ENCODE assay signal across 33 cellular contexts in genomic region chr21:42159560-42160110, GRCh38. TPM values are rescaled to one million over a fixed set of nuclear protein-coding genes. Genes with fewer than 3 reads are reported as not detected.
DNase-seq lines count a peak whose midpoint lies in the region; FAIRE-seq and TF ChIP-seq lines count a peak whose summit lies in the region.
"Had no signal": no experiment of that assay in that cellular context is flagged by ENCODE, and none has a peak within 500 bp of the region (broad histone marks: within the 10 kb centered on the region; RNA-seq: fewer than 3 reads in every experiment).

No MANE protein-coding gene starts in this region.

- no peak for FAIRE-seq in kidney (lab: Jason Lieb, UNC)
- FAIRE-seq: GM12891 had no signal

- no peak overlapping the region for H3K27ac Mint-ChIP-seq in activated T-cell treated with anti-CD3 and anti-CD28 coated beads, Interleukin-2, amount 50 U/mL, for 24 hours
- H3K27ac Mint-ChIP-seq: activated B cell treated with CpG ODN at 0.5 μM for 24 hours; stimulated activated naive B cell treated with anti-CD40 and anti-IgM and Interleukin-4, amounts not matched to agents 10 μg/mL and 1 μg/mL and 100 μg/mL, for 72 hours had no signal

- TF ChIP-seq CTCF in GM13976 (IDR thresholded peaks at IDR 0.05; ENCODE audit: borderline replicate concordance, control extremely low read depth, extremely low read depth, insufficient read depth, missing control alignments) (no peak), kidney (IDR thresholded peaks at IDR 0.05; ENCODE audit: borderline replicate concordance, extremely low read depth, insufficient read depth) (no peak), breast epithelium (IDR thresholded peaks at IDR 0.05) (no peak)

- H3K36me3 Mint-ChIP-seq in activated T-cell treated with anti-CD3 and anti-CD28 coated beads, Interleukin-2, amount 50 U/mL, for 24 hours (ENCODE audit: low read depth) = no peaks in the 10 kb centered on the region
- H3K36me3 Mint-ChIP-seq: stimulated activated naive B cell treated with anti-CD40 and anti-IgM and Interleukin-4, amounts not matched to agents 10 μg/mL and 1 μg/mL and 100 μg/mL, for 72 hours had no signal

- H3K27ac ChIP-seq in kidney (ENCODE audit: low read depth in 2 of 2, low read length in 2 of 2) (no peak overlapping the region), breast epithelium (no peak overlapping the region)
- H3K27ac ChIP-seq: brain microvascular endothelial cell, colonic mucosa, epithelial cell of prostate, ovary, skin epidermis, upper lobe of left lung had no signal

- no peak overlapping the region for H3K4me3 Mint-ChIP-seq in activated T-cell treated with anti-CD3 and anti-CD28 coated beads, Interleukin-2, amount 50 U/mL, for 24 hours
- H3K4me3 Mint-ChIP-seq: activated B cell treated with CpG ODN at 0.5 μM for 24 hours; activated T-cell treated with anti-CD3 and anti-CD28 coated beads, Interleukin-2, amount 50 U/mL, for 4 hours; nephron progenitor cell; stimulated activated naive B cell treated with anti-CD40 and anti-IgM and Interleukin-4, amounts not matched to agents 10 μg/mL and 1 μg/mL and 100 μg/mL, for 72 hours had no signal

- intact Hi-C loops in kidney (cut with DNase I) (no loop called here), breast epithelium (cut with DNase I; ENCODE audit: low total_unique reads) (no loop called here)

- H3K27me3 ChIP-seq in breast epithelium = no peaks in the 10 kb centered on the region
- H3K27me3 ChIP-seq: colonic mucosa, ovary, upper lobe of left lung had no signal

- H3K27me3 Mint-ChIP-seq in activated T-cell treated with anti-CD3 and anti-CD28 coated beads, Interleukin-2, amount 50 U/mL, for 24 hours = no peaks in the 10 kb centered on the region

- no peaks in the 10 kb centered on the region for H3K9me3 Mint-ChIP-seq in activated T-cell treated with anti-CD3 and anti-CD28 coated beads, Interleukin-2, amount 50 U/mL, for 24 hours
- H3K9me3 Mint-ChIP-seq: activated B cell treated with CpG ODN at 0.5 μM for 24 hours; activated T-cell treated with anti-CD3 and anti-CD28 coated beads, Interleukin-2, amount 50 U/mL, for 4 hours; nephron progenitor cell; stimulated activated naive B cell treated with anti-CD40 and anti-IgM and Interleukin-4, amounts not matched to agents 10 μg/mL and 1 μg/mL and 100 μg/mL, for 72 hours had no signal

- in situ Hi-C loops in GM13976 (cut with MboI; ENCODE audit: low sequenced_read_pairs, unreplicated experiment) = loop anchor here (10.0 kb wide), 1 partner anchor 285 kb away; no protein-coding TSS in a partner anchor

- H3K9me3 ChIP-seq in kidney (ENCODE audit: control insufficient read depth in 1 of 2, low read length in 2 of 2) = no peaks in the 10 kb centered on the region
- no peaks in the 10 kb centered on the region for H3K9me3 ChIP-seq in breast epithelium
- H3K9me3 ChIP-seq: colonic mucosa, ovary, SK-N-SH, upper lobe of left lung had no signal

- H3K36me3 ChIP-seq in kidney (ENCODE audit: control insufficient read depth in 1 of 2, insufficient read depth in 2 of 2, low read length in 2 of 2) (no peaks in the 10 kb centered on the region), breast epithelium (no peaks in the 10 kb centered on the region)
- H3K36me3 ChIP-seq: brain microvascular endothelial cell, colonic mucosa, ovary, upper lobe of left lung had no signal

- H3K4me1 ChIP-seq in kidney (ENCODE audit: control insufficient read depth in 1 of 2, insufficient read depth in 1 of 2, low read depth in 1 of 2, low read length in 2 of 2) = no peaks in the 10 kb centered on the region
- H3K4me1 ChIP-seq in breast epithelium = no peaks in the 10 kb centered on the region
- H3K4me1 ChIP-seq: colonic mucosa had no signal

- H3K4me3 ChIP-seq in kidney (ENCODE audit: low read length in 2 of 2) (no peak overlapping the region), breast epithelium (no peak overlapping the region)
- H3K4me3 ChIP-seq: colonic mucosa, lung, ovary, skin epidermis, upper lobe of left lung had no signal

- H3K9ac ChIP-seq in kidney (ENCODE audit: low read length in 2 of 2) = no peak overlapping the region
- H3K9ac ChIP-seq: SK-N-SH had no signal

- no peak for TF ChIP-seq POLR2A in breast epithelium (IDR thresholded peaks at IDR 0.05)

- peaks cover 27% of the 10 kb centered on the region for H3K4me1 Mint-ChIP-seq in activated T-cell treated with anti-CD3 and anti-CD28 coated beads, Interleukin-2, amount 50 U/mL, for 24 hours (ENCODE audit: low read depth)

- DNase-seq in activated T-cell treated with anti-CD3 and anti-CD28 coated beads, Interleukin-2, amount 50 U/mL, for 24 hours = peak; percentile 22
- no peak for DNase-seq in activated T-cell treated with anti-CD3 and anti-CD28 coated beads, Interleukin-2, amount 50 U/mL, for 1 hour
- DNase-seq in GM13976 (ENCODE audit: low spot score) (peak; percentile 18), kidney (peak; percentile 35), ureter (ENCODE audit: low spot score) (peak; percentile 33), medulla oblongata (ENCODE audit: extremely low spot score) (no peak), breast epithelium (ENCODE audit: low spot score in 2 of 2) (no peak)
- DNase-seq: activated B cell treated with CpG ODN at 0.5 μM for 24 hours; activated CD4-positive, alpha-beta T cell treated with anti-CD3 and anti-CD28 coated beads, Interleukin-2, amount 50 U/mL, for 48 hours; activated naive CD4-positive, alpha-beta T cell treated with Interleukin-2 at 50 U/mL for 16 hours; activated T-cell treated with anti-CD3 and anti-CD28 coated beads, Interleukin-2, amount 50 U/mL, for 4 hours; amniotic stem cell; brain microvascular endothelial cell; colonic mucosa; effector CD8-positive, alpha-beta T cell; hippocampal formation; KG1; left cardiac atrium; MM.1S; NCI-H1930; NCI-H524; nephron progenitor cell; NK-92 treated with Interleukin-12 subunit alpha and Interleukin-12 subunit beta, amount 100 ng/mL, for 24 hours; PC-3; SK-N-SH; stimulated activated naive B cell treated with anti-CD40 and anti-IgM and Interleukin-4, amounts not matched to agents 10 μg/mL and 1 μg/mL and 100 μg/mL, for 72 hours; substantia nigra had no signal

RNA-seq across cellular contexts. Expression of gene ABCG1, which starts 59.3 kb away (rescaled TPM):
- 27.6 TPM for total RNA-seq in kidney
- 5.6 TPM for polyA plus RNA-seq in kidney (ENCODE audit: insufficient read depth, low read depth, low replicate concordance)
- total RNA-seq in ureter = 20.1 TPM
- 10 to 100 TPM; 10.6 to 26.2 (median 23.7) TPM for total RNA-seq in breast epithelium

Comparison
In these comparisons a context has a peak if more than half of its experiments do, and no peak if none do; other contexts are left out.
1. DNase-seq: peak in activated T-cell treated with anti-CD3 and anti-CD28 coated beads, Interleukin-2, amount 50 U/mL, for 24 hours (single experiment), GM13976 (single experiment), kidney (single experiment) and ureter (single experiment); none in activated T-cell treated with anti-CD3 and anti-CD28 coated beads, Interleukin-2, amount 50 U/mL, for 1 hour (single experiment), medulla oblongata (single experiment) and breast epithelium (0 of 2).